1 cellular context compared by ENCODE assay signal in genomic region chr1:224430511-224431113, GRCh38.
TF ChIP-seq lines count a peak whose summit lies in the region.

No MANE protein-coding gene starts in this region.

TF ChIP-seq in HepG2, 621 proteins besides CTCF, POLR2A, EP300 and RAD21 (continued from another document):
- TF ChIP-seq ZFX (CRISPR knock-in tag; IDR thresholded peaks at IDR 0.05; ENCODE audit: low read depth) = no peak
- no peak for TF ChIP-seq SMAD3 (CRISPR knock-in tag; IDR thresholded peaks at IDR 0.05)
- TF ChIP-seq, protein P1, sequence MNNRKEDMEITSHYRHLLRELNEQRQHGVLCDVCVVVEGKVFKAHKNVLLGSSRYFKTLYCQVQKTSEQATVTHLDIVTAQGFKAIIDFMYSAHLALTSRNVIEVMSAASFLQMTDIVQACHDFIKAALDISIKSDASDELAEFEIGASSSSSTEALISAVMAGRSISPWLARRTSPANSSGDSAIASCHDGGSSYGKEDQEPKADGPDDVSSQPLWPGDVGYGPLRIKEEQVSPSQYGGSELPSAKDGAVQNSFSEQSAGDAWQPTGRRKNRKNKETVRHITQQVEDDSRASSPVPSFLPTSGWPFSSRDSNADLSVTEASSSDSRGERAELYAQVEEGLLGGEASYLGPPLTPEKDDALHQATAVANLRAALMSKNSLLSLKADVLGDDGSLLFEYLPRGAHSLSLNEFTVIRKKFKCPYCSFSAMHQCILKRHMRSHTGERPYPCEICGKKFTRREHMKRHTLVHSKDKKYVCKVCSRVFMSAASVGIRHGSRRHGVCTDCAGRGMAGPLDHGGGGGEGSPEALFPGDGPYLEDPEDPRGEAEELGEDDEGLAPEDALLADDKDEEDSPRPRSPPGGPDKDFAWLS (CRISPR knock-in tag; IDR thresholded peaks at IDR 0.05; ENCODE audit: borderline replicate concordance) = no peak
- no peak for TF ChIP-seq ZNF441 (CRISPR knock-in tag; IDR thresholded peaks at IDR 0.05; ENCODE audit: borderline replicate concordance)
- TF ChIP-seq ZNF574 (CRISPR knock-in tag; IDR thresholded peaks at IDR 0.05) = no peak
- no peak for TF ChIP-seq HBP1 (CRISPR knock-in tag; IDR thresholded peaks at IDR 0.05; ENCODE audit: low read depth)
- no peak for TF ChIP-seq MEIS1 (CRISPR knock-in tag; IDR thresholded peaks at IDR 0.05; ENCODE audit: borderline replicate concordance)
- TF ChIP-seq ZNF747 (CRISPR knock-in tag; IDR thresholded peaks at IDR 0.05; ENCODE audit: borderline replicate concordance) = no peak
- no peak for TF ChIP-seq MYPOP (CRISPR knock-in tag; IDR thresholded peaks at IDR 0.05)
- no peak for TF ChIP-seq HMG20B (CRISPR knock-in tag; conservative IDR thresholded peaks at IDR 0.05)
- no peak for TF ChIP-seq FOXP1 (IDR thresholded peaks at IDR 0.05)
- TF ChIP-seq FOXP1 (CRISPR knock-in tag; IDR thresholded peaks at IDR 0.05) = peak; percentile 36; the same call in 1 of the 2 replicates
- TF ChIP-seq MEF2D (CRISPR knock-in tag; IDR thresholded peaks at IDR 0.05) = no peak
- TF ChIP-seq, protein P2, sequence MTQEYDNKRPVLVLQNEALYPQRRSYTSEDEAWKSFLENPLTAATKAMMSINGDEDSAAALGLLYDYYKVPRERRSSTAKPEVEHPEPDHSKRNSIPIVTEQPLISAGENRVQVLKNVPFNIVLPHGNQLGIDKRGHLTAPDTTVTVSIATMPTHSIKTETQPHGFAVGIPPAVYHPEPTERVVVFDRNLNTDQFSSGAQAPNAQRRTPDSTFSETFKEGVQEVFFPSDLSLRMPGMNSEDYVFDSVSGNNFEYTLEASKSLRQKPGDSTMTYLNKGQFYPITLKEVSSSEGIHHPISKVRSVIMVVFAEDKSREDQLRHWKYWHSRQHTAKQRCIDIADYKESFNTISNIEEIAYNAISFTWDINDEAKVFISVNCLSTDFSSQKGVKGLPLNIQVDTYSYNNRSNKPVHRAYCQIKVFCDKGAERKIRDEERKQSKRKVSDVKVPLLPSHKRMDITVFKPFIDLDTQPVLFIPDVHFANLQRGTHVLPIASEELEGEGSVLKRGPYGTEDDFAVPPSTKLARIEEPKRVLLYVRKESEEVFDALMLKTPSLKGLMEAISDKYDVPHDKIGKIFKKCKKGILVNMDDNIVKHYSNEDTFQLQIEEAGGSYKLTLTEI (CRISPR knock-in tag; conservative IDR thresholded peaks at IDR 0.05) = no peak
- TF ChIP-seq ZHX1 (CRISPR knock-in tag; IDR thresholded peaks at IDR 0.05; ENCODE audit: low read depth) = no peak
- TF ChIP-seq ZFP36L1 (CRISPR knock-in tag; IDR thresholded peaks at IDR 0.05) = no peak
